In genomic region chr10:89705466-89705865, GRCh38 we compare ENCODE assay signal across 29 cellular contexts. TPM values are rescaled to one million over a fixed set of nuclear protein-coding genes. Genes with fewer than 3 reads are reported as not detected.
DNase-seq lines count a peak whose midpoint lies in the region; ATAC-seq and TF ChIP-seq lines count a peak whose summit lies in the region.
"Had no signal": no experiment of that assay in that cellular context is flagged by ENCODE, and none has a peak within 500 bp of the region (broad histone marks: within the 10 kb centered on the region; RNA-seq: fewer than 3 reads in every experiment).

No MANE protein-coding gene starts in this region.

- H3K27me3 Mint-ChIP-seq in activated CD4-positive, alpha-beta memory T cell treated with anti-CD3 and anti-CD28 coated beads, Interleukin-2, amount 10 ng/mL, durations not matched to agents 7 days and 5 days: no peaks in the 10 kb centered on the region
- H3K27me3 Mint-ChIP-seq in activated CD4-positive, alpha-beta memory T cell treated with anti-CD3 and anti-CD28 coated beads for 36 hours: no peaks in the 10 kb centered on the region
- H3K27me3 Mint-ChIP-seq in activated T-helper 1 cell treated with anti-CD3 and anti-CD28 coated beads, Interleukin-12 subunit alpha, Interleukin-12 subunit beta, Interleukin-2, Interleukin-4 antibody, amounts not matched to agents 30 ng/mL and 10 ng/mL and 1 ng/mL, durations not matched to agents 14 hours and 24 hours and 36 hours (ENCODE audit: insufficient read depth): no peaks in the 10 kb centered on the region
- no peaks in the 10 kb centered on the region for H3K27me3 Mint-ChIP-seq in neural crest cell (ENCODE audit: low read depth)
- H3K27me3 Mint-ChIP-seq: B cell; naive thymus-derived CD4-positive, alpha-beta T cell had no signal

- H3K4me1 ChIP-seq in IMR-90 (ENCODE audit: control insufficient read depth, insufficient read depth, low read length): no peaks in the 10 kb centered on the region
- H3K4me1 ChIP-seq: uterus had no signal

- H2AK9ac ChIP-seq in IMR-90 (replicated peaks; ENCODE audit: low read depth, low read length, poor library complexity): no peak overlapping the region

- no peak overlapping the region for H3K4me3 ChIP-seq in IMR-90 (ENCODE audit: insufficient read depth, low read depth, low read length)
- H3K4me3 ChIP-seq: gastroesophageal sphincter, HAP-1, lower lobe of right lung, psoas muscle, sigmoid colon, stomach, uterus had no signal

- DNase-seq in activated CD4-positive, alpha-beta memory T cell treated with anti-CD3 and anti-CD28 coated beads, Interleukin-2, amount 10 ng/mL, durations not matched to agents 7 days and 5 days: no peak
- DNase-seq in activated CD4-positive, alpha-beta memory T cell treated with anti-CD3 and anti-CD28 coated beads for 36 hours: no peak
- DNase-seq in IMR-90 (no peak), neural crest cell (ENCODE audit: low read depth, low spot score) (no peak), COR-L47 (lab: John Stamatoyannopoulos, UW) (no peak), NCI-H2081 treated with DMSO at 0.1 percent for 48 hours (lab: John Stamatoyannopoulos, UW) (no peak), NCI-H345 (lab: John Stamatoyannopoulos, UW) (no peak)
- no peak for DNase-seq in activated T-helper 1 cell treated with anti-CD3 and anti-CD28 coated beads, Interleukin-12 subunit alpha, Interleukin-12 subunit beta, Interleukin-2, Interleukin-4 antibody, amounts not matched to agents 30 ng/mL and 10 ng/mL and 1 ng/mL, durations not matched to agents 14 hours and 24 hours and 36 hours (ENCODE audit: low spot score)
- DNase-seq: activated CD4-positive, CD25-positive, alpha-beta regulatory T cell; activated naive CD4-positive, alpha-beta T cell treated with anti-CD3 and anti-CD28 coated beads, Interleukin-2, amount 50 U/mL, for 16 hours; activated T-cell treated with anti-CD3 and anti-CD28 coated beads, Interleukin-2, amount 50 U/mL, for 72 hours; amniotic stem cell; brain microvascular endothelial cell; DMS153; kidney glomerular epithelial cell; lower lobe of right lung; naive thymus-derived CD4-positive, alpha-beta T cell; NCI-H1105; NCI-H1930; NCI-H69; nucleus accumbens; psoas muscle; sigmoid colon; stimulated activated CD4-positive, alpha-beta T cell treated with anti-CD3 and anti-CD28 coated beads, Interleukin-4, amount 100 ng/mL, for 1 hour; stomach; uterus had no signal

- no peak overlapping the region for H2AK5ac ChIP-seq in IMR-90 (ENCODE audit: low read depth, low read length)

- H3K79me1 ChIP-seq in IMR-90 (ENCODE audit: low read depth in 1 of 2, low read length in 2 of 2): peaks cover 3 to 12% of the 10 kb centered on the region in 2 experiments; a peak in 3 of 4 replicates

- no peak for TF ChIP-seq POLR2A in IMR-90 (IDR thresholded peaks at IDR 0.05; ENCODE audit: low read depth, low read length)

- TF ChIP-seq CTCF in IMR-90 (conservative IDR thresholded peaks at IDR 0.05; ENCODE audit: low read depth, low read length): no peak
- no peak for TF ChIP-seq CTCF in neural crest cell (conservative IDR thresholded peaks at IDR 0.05)

- no peak for TF ChIP-seq RAD21 in IMR-90 (IDR thresholded peaks at IDR 0.05; ENCODE audit: low read length)

- H3K4ac ChIP-seq in IMR-90 (ENCODE audit: low read depth, low read length): no peak overlapping the region

- no CpG with 5 or more reads among the region's 3 CpGs for WGBS in IMR-90 (ENCODE audit: extremely low coverage in 2 of 2, insufficient read length in 1 of 2), 2 experiments

- H3K4me1 Mint-ChIP-seq in activated CD4-positive, alpha-beta memory T cell treated with anti-CD3 and anti-CD28 coated beads, Interleukin-2, amount 10 ng/mL, durations not matched to agents 7 days and 5 days: peaks cover 54% of the 10 kb centered on the region
- H3K4me1 Mint-ChIP-seq in activated CD4-positive, alpha-beta memory T cell treated with anti-CD3 and anti-CD28 coated beads for 36 hours (ENCODE audit: low read depth): peaks cover 37% of the 10 kb centered on the region
- H3K4me1 Mint-ChIP-seq in activated T-helper 1 cell treated with anti-CD3 and anti-CD28 coated beads, Interleukin-12 subunit alpha, Interleukin-12 subunit beta, Interleukin-2, Interleukin-4 antibody, amounts not matched to agents 30 ng/mL and 10 ng/mL and 1 ng/mL, durations not matched to agents 14 hours and 24 hours and 36 hours (ENCODE audit: low read depth): peaks cover 67% of the 10 kb centered on the region
- H3K4me1 Mint-ChIP-seq in neural crest cell: peaks cover 39% of the 10 kb centered on the region

- CTCF ChIA-PET in activated CD4-positive, alpha-beta memory T cell treated with anti-CD3 and anti-CD28 coated beads, Interleukin-2, amount 10 ng/mL, durations not matched to agents 7 days and 5 days (lab: Charles Lee): no interaction called here
- CTCF ChIA-PET in activated CD4-positive, alpha-beta memory T cell treated with anti-CD3 and anti-CD28 coated beads for 36 hours (lab: Charles Lee): no interaction called here
- CTCF ChIA-PET in IMR-90 (lab: Yijun Ruan, JAX): no interaction called here

- H3K23ac ChIP-seq in IMR-90 (ENCODE audit: low read depth, low read length): 0 out of 2 replicates have a peak overlapping the region, but pooled peaks have one; percentile 84

- no peak overlapping the region for H3K56ac ChIP-seq in IMR-90 (ENCODE audit: extremely low read depth, insufficient read depth, low read length)

- ATAC-seq in IMR-90 (ENCODE audit: low read depth): no peak
- ATAC-seq: activated T-cell treated with anti-CD3 and anti-CD28 coated beads, Interleukin-2, amount 50 U/mL, for 72 hours; gastroesophageal sphincter; lower lobe of right lung; naive thymus-derived CD4-positive, alpha-beta T cell; psoas muscle had no signal

- no peak overlapping the region for H3K14ac ChIP-seq in IMR-90 (replicated peaks; ENCODE audit: low read depth, low read length)

- no peak overlapping the region for H3K9ac ChIP-seq in IMR-90 (ENCODE audit: low read depth, low read length)

- dilution Hi-C loops in IMR-90 (cut with HindIII; ENCODE audit: low sequenced_read_pairs, unreplicated experiment): no loop called here

- peak overlapping the region; percentile 55 for H3K4me2 ChIP-seq in IMR-90 (ENCODE audit: low read depth, low read length)

- H4K20me1 ChIP-seq in IMR-90 (ENCODE audit: insufficient read depth, low read length): no peaks in the 10 kb centered on the region

- H2AFZ ChIP-seq in IMR-90 (replicated peaks; ENCODE audit: low read length, poor library complexity): no peak overlapping the region

- H3K36me3 ChIP-seq in IMR-90 (ENCODE audit: control insufficient read depth, insufficient read depth, low read length): no peaks in the 10 kb centered on the region
- H3K36me3 ChIP-seq: brain microvascular endothelial cell, gastroesophageal sphincter, lower lobe of right lung, sigmoid colon, stomach, uterus had no signal

- no peak overlapping the region for H3K27ac ChIP-seq in IMR-90 (ENCODE audit: insufficient read depth, low read length)
- H3K27ac ChIP-seq: brain microvascular endothelial cell, gastroesophageal sphincter, lower lobe of right lung, psoas muscle, sigmoid colon, stomach, uterus had no signal

- in situ Hi-C loops in IMR-90 (cut with MboI; ENCODE audit: low sequenced_read_pairs): no loop called here

- no peak overlapping the region for H2BK20ac ChIP-seq in IMR-90 (ENCODE audit: low read depth, low read length)

- no peaks in the 10 kb centered on the region for H3K27me3 ChIP-seq in IMR-90 (ENCODE audit: control insufficient read depth, insufficient read depth, low read length)
- H3K27me3 ChIP-seq: brain microvascular endothelial cell, gastroesophageal sphincter, sigmoid colon, stomach, uterus had no signal

- no peak overlapping the region for H2BK120ac ChIP-seq in IMR-90 (ENCODE audit: low read depth, low read length)

- no peak overlapping the region for H4K91ac ChIP-seq in IMR-90 (ENCODE audit: insufficient read depth, low read depth, low read length)

- H3K4me3 Mint-ChIP-seq in activated CD4-positive, alpha-beta memory T cell treated with anti-CD3 and anti-CD28 coated beads, Interleukin-2, amount 10 ng/mL, durations not matched to agents 7 days and 5 days: no peak overlapping the region
- no peak overlapping the region for H3K4me3 Mint-ChIP-seq in activated CD4-positive, alpha-beta memory T cell treated with anti-CD3 and anti-CD28 coated beads for 36 hours
- peak overlapping the region; percentile 17 for H3K4me3 Mint-ChIP-seq in activated T-helper 1 cell treated with anti-CD3 and anti-CD28 coated beads, Interleukin-12 subunit alpha, Interleukin-12 subunit beta, Interleukin-2, Interleukin-4 antibody, amounts not matched to agents 30 ng/mL and 10 ng/mL and 1 ng/mL, durations not matched to agents 14 hours and 24 hours and 36 hours
- peak overlapping the region; percentile 51 for H3K4me3 Mint-ChIP-seq in neural crest cell
- H3K4me3 Mint-ChIP-seq: B cell had no signal

- peak overlapping the region in 1 of 2 experiments; percentile 41; a peak in 1 of 4 replicates for H4K8ac ChIP-seq in IMR-90 (ENCODE audit: low read depth in 2 of 2, low read length in 2 of 2)

- no TSS peak for BruUV-seq in IMR-90 (replicated peaks; lab: Mats Ljungman, UMichigan)

- H2BK15ac ChIP-seq in IMR-90 (ENCODE audit: low read depth, low read length): no peak overlapping the region

- peak overlapping the region; percentile 12 for H3K27ac Mint-ChIP-seq in activated CD4-positive, alpha-beta memory T cell treated with anti-CD3 and anti-CD28 coated beads, Interleukin-2, amount 10 ng/mL, durations not matched to agents 7 days and 5 days
- no peak overlapping the region for H3K27ac Mint-ChIP-seq in activated CD4-positive, alpha-beta memory T cell treated with anti-CD3 and anti-CD28 coated beads for 36 hours
- H3K27ac Mint-ChIP-seq in activated T-helper 1 cell treated with anti-CD3 and anti-CD28 coated beads, Interleukin-12 subunit alpha, Interleukin-12 subunit beta, Interleukin-2, Interleukin-4 antibody, amounts not matched to agents 30 ng/mL and 10 ng/mL and 1 ng/mL, durations not matched to agents 14 hours and 24 hours and 36 hours: no peak overlapping the region
- no peak overlapping the region for H3K27ac Mint-ChIP-seq in neural crest cell (ENCODE audit: unreplicated experiment)
- H3K27ac Mint-ChIP-seq: B cell had no signal

- no peak overlapping the region for H3K18ac ChIP-seq in IMR-90 (ENCODE audit: low read depth, low read length)

- H3K36me3 Mint-ChIP-seq in activated CD4-positive, alpha-beta memory T cell treated with anti-CD3 and anti-CD28 coated beads, Interleukin-2, amount 10 ng/mL, durations not matched to agents 7 days and 5 days (ENCODE audit: low read depth): peaks cover 46% of the 10 kb centered on the region
- H3K36me3 Mint-ChIP-seq in activated CD4-positive, alpha-beta memory T cell treated with anti-CD3 and anti-CD28 coated beads for 36 hours: peaks cover 14% of the 10 kb centered on the region
- peaks cover 16% of the 10 kb centered on the region for H3K36me3 Mint-ChIP-seq in activated T-helper 1 cell treated with anti-CD3 and anti-CD28 coated beads, Interleukin-12 subunit alpha, Interleukin-12 subunit beta, Interleukin-2, Interleukin-4 antibody, amounts not matched to agents 30 ng/mL and 10 ng/mL and 1 ng/mL, durations not matched to agents 14 hours and 24 hours and 36 hours (ENCODE audit: low read depth)
- peaks cover 3% of the 10 kb centered on the region for H3K36me3 Mint-ChIP-seq in neural crest cell (ENCODE audit: low read depth)

- peak overlapping the region; percentile 60; the same call in 1 of the 2 replicates for H4K5ac ChIP-seq in IMR-90 (ENCODE audit: low read depth, low read length)

- no peaks in the 10 kb centered on the region for H3K9me3 Mint-ChIP-seq in activated CD4-positive, alpha-beta memory T cell treated with anti-CD3 and anti-CD28 coated beads, Interleukin-2, amount 10 ng/mL, durations not matched to agents 7 days and 5 days
- H3K9me3 Mint-ChIP-seq in activated CD4-positive, alpha-beta memory T cell treated with anti-CD3 and anti-CD28 coated beads for 36 hours: no peaks in the 10 kb centered on the region
- no peaks in the 10 kb centered on the region for H3K9me3 Mint-ChIP-seq in activated T-helper 1 cell treated with anti-CD3 and anti-CD28 coated beads, Interleukin-12 subunit alpha, Interleukin-12 subunit beta, Interleukin-2, Interleukin-4 antibody, amounts not matched to agents 30 ng/mL and 10 ng/mL and 1 ng/mL, durations not matched to agents 14 hours and 24 hours and 36 hours
- no peaks in the 10 kb centered on the region for H3K9me3 Mint-ChIP-seq in neural crest cell
- H3K9me3 Mint-ChIP-seq: activated T-cell treated with anti-CD3 and anti-CD28 coated beads, Interleukin-2, amount 50 U/mL, for 72 hours had no signal

- H3K9me3 ChIP-seq in IMR-90 (ENCODE audit: control insufficient read depth, insufficient read depth, low read length): no peaks in the 10 kb centered on the region
- H3K9me3 ChIP-seq: gastroesophageal sphincter, HAP-1, lower lobe of right lung, psoas muscle, sigmoid colon, stomach, uterus had no signal

- intact Hi-C loops in activated CD4-positive, alpha-beta memory T cell treated with anti-CD3 and anti-CD28 coated beads for 36 hours (cut with micrococcal nuclease): loop anchor here (10.0 kb wide), 1 partner anchor 1709 kb away; the partner anchor contains the start of gene HECTD2
- intact Hi-C loops in IMR-90 (cut with micrococcal nuclease): no loop called here
- intact Hi-C loops in activated T-helper 1 cell treated with anti-CD3 and anti-CD28 coated beads, Interleukin-12 subunit alpha, Interleukin-12 subunit beta, Interleukin-2, Interleukin-4 antibody, amounts not matched to agents 30 ng/mL and 10 ng/mL and 1 ng/mL, durations not matched to agents 14 hours and 24 hours and 36 hours (cut with micrococcal nuclease): loop anchor here (10.0 kb wide), 2 partner anchors 159 to 821 kb away; partner anchors contain the start of gene STAMBPL1

- H3K9me1 ChIP-seq in IMR-90 (ENCODE audit: insufficient read depth, low read length): no peaks in the 10 kb centered on the region

- peak overlapping the region; percentile 55 for H2BK5ac ChIP-seq in IMR-90 (ENCODE audit: low read depth, low read length, poor library complexity, severe bottlenecking)

- POLR2A ChIA-PET in activated CD4-positive, alpha-beta memory T cell treated with anti-CD3 and anti-CD28 coated beads, Interleukin-2, amount 10 ng/mL, durations not matched to agents 7 days and 5 days (lab: Charles Lee): interaction anchor here (1.0 kb wide), 1 partner anchor 33 kb away, joined by 6 read pairs; no protein-coding TSS in a partner anchor
- POLR2A ChIA-PET in activated CD4-positive, alpha-beta memory T cell treated with anti-CD3 and anti-CD28 coated beads for 36 hours (lab: Charles Lee): no interaction called here
- POLR2A ChIA-PET in IMR-90 (lab: Charles Lee; ENCODE audit: unreplicated experiment): no interaction called here

RNA-seq across cellular contexts. Expression of gene KIF20B, which starts 4.1 kb away (rescaled TPM):
- 10 to 100 TPM; 82.1 to 83.5 TPM for total RNA-seq in activated CD4-positive, alpha-beta memory T cell treated with anti-CD3 and anti-CD28 coated beads, Interleukin-2, amount 10 ng/mL, durations not matched to agents 7 days and 5 days
- 10 to 100 TPM; 65.3 to 65.6 TPM for total RNA-seq in activated CD4-positive, alpha-beta memory T cell treated with anti-CD3 and anti-CD28 coated beads for 36 hours
- total RNA-seq in IMR-90 (2012; rRNA removed) (16.1 and 23.5 TPM in 2 replicates), neural crest cell (46.7 and 51.3 TPM in 2 replicates)
- 2.7 and 3.1 TPM in 2 replicates for polyA plus RNA-seq in IMR-90 (2012; rRNA removed)
- polyA plus RNA-seq in IMR-90 (2012; cell fraction: cytosol; rRNA removed): 0.11 and 0.23 TPM in 2 replicates
- 0.35 and 2.2 TPM in 2 replicates for polyA plus RNA-seq in IMR-90 (2012; cell fraction: nucleus; rRNA removed; ENCODE audit: low replicate concordance)
- 48.7 TPM in 2 replicates for total RNA-seq in activated T-helper 1 cell treated with anti-CD3 and anti-CD28 coated beads, Interleukin-12 subunit alpha, Interleukin-12 subunit beta, Interleukin-2, Interleukin-4 antibody, amounts not matched to agents 30 ng/mL and 10 ng/mL and 1 ng/mL, durations not matched to agents 14 hours and 24 hours and 36 hours

Comparison
In these comparisons a context has a peak if more than half of its experiments do, and no peak if none do; other contexts are left out.
1. H3K4me3 Mint-ChIP-seq: peak in activated T-helper 1 cell treated with anti-CD3 and anti-CD28 coated beads, Interleukin-12 subunit alpha, Interleukin-12 subunit beta, Interleukin-2, Interleukin-4 antibody, amounts not matched to agents 30 ng/mL and 10 ng/mL and 1 ng/mL, durations not matched to agents 14 hours and 24 hours and 36 hours (single experiment) and neural crest cell (single experiment); none in activated CD4-positive, alpha-beta memory T cell treated with anti-CD3 and anti-CD28 coated beads, Interleukin-2, amount 10 ng/mL, durations not matched to agents 7 days and 5 days (single experiment) and activated CD4-positive, alpha-beta memory T cell treated with anti-CD3 and anti-CD28 coated beads for 36 hours (single experiment).